1 cellular context compared by ENCODE assay signal in genomic region chr19:56121180-56122167, GRCh38.
TF ChIP-seq lines count a peak whose summit lies in the region.

ZNF787 (minus strand) TSS chr19:56121295; CDS start chr19:56103217, 18,078 bp downstream.

TF ChIP-seq in HepG2, 621 proteins besides CTCF, POLR2A, EP300 and RAD21 (continued from another document and continues in another):
- TF ChIP-seq DMTF1 (CRISPR knock-in tag; IDR thresholded peaks at IDR 0.05) (no peak), ZNF205 (CRISPR knock-in tag; IDR thresholded peaks at IDR 0.05) (0 out of 2 replicates have a peak, but pooled peaks have one; percentile 31), HMG20B (CRISPR knock-in tag; conservative IDR thresholded peaks at IDR 0.05) (no peak), ZNF337 (CRISPR knock-in tag; IDR thresholded peaks at IDR 0.05; ENCODE audit: borderline replicate concordance, low read depth) (no peak), NONO (IDR thresholded peaks at IDR 0.05) (no peak), NONO (CRISPR knock-in tag; conservative IDR thresholded peaks at IDR 0.05) (peak; percentile 50), ZNF446 (CRISPR knock-in tag; IDR thresholded peaks at IDR 0.05) (0 out of 2 replicates have a peak, but pooled peaks have one; percentile 17), PCBP2 (optimal IDR thresholded peaks at IDR 0.05; ENCODE audit: low read depth, low read length, poor library complexity, severe bottlenecking) (no peak), CBFB (CRISPR knock-in tag; IDR thresholded peaks at IDR 0.05) (no peak), ZNF768 (CRISPR knock-in tag; IDR thresholded peaks at IDR 0.05) (no peak), STAG1 (CRISPR knock-in tag; IDR thresholded peaks at IDR 0.05) (no peak), HNRNPLL (IDR thresholded peaks at IDR 0.05; ENCODE audit: low read depth, low read length, poor library complexity, severe bottlenecking) (peak; percentile 71), HNRNPK (IDR thresholded peaks at IDR 0.05; ENCODE audit: low read depth, low read length, poor library complexity, severe bottlenecking) (peak; percentile 91), NPAS2 (CRISPR knock-in tag; IDR thresholded peaks at IDR 0.05; ENCODE audit: borderline replicate concordance) (no peak), LCORL (IDR thresholded peaks at IDR 0.05) (no peak), LCORL (CRISPR knock-in tag; IDR thresholded peaks at IDR 0.05) (peak; percentile 55; the same call in 1 of the 2 replicates), MAFF (IDR thresholded peaks at IDR 0.05; ENCODE audit: low read depth, low read length) (no peak), SRY (CRISPR knock-in tag; IDR thresholded peaks at IDR 0.05) (no peak), CAMTA2 (CRISPR knock-in tag; IDR thresholded peaks at IDR 0.05; ENCODE audit: borderline replicate concordance) (no peak), ZNF672 (CRISPR knock-in tag; IDR thresholded peaks at IDR 0.05) (no peak), MBD4 (IDR thresholded peaks at IDR 0.05; ENCODE audit: borderline replicate concordance, low read length) (no peak), ZBTB46 (CRISPR knock-in tag; IDR thresholded peaks at IDR 0.05; ENCODE audit: borderline replicate concordance) (no peak), ZNF75D (CRISPR knock-in tag; IDR thresholded peaks at IDR 0.05; ENCODE audit: borderline replicate concordance) (no peak), MAZ (IDR thresholded peaks at IDR 0.05; ENCODE audit: borderline replicate concordance, low read depth, low read length) (peak; percentile 85), MAZ (CRISPR knock-in tag; IDR thresholded peaks at IDR 0.05; ENCODE audit: low read depth) (peak; percentile 60), ZFP36 (IDR thresholded peaks at IDR 0.05; ENCODE audit: borderline replicate concordance, low read depth, low read length, partially characterized antibody) (no peak), ZNF740 (CRISPR knock-in tag; IDR thresholded peaks at IDR 0.05) (peak; percentile 96), SP4 (CRISPR knock-in tag; IDR thresholded peaks at IDR 0.05) (peak; percentile 75; the same call in 1 of the 2 replicates), NFATC3 (CRISPR knock-in tag; IDR thresholded peaks at IDR 0.05) (no peak), PREB (CRISPR knock-in tag; IDR thresholded peaks at IDR 0.05) (no peak), ZBTB7A (CRISPR knock-in tag; IDR thresholded peaks at IDR 0.05) (no peak), ZNF569 (CRISPR knock-in tag; IDR thresholded peaks at IDR 0.05; ENCODE audit: borderline replicate concordance) (no peak), ZBTB39 (CRISPR knock-in tag; IDR thresholded peaks at IDR 0.05) (no peak), TEF (CRISPR knock-in tag; IDR thresholded peaks at IDR 0.05) (no peak), HDAC1 (CRISPR knock-in tag; IDR thresholded peaks at IDR 0.05) (peak; percentile 79), ZFP36L2 (CRISPR knock-in tag; IDR thresholded peaks at IDR 0.05) (no peak), TP53 (CRISPR knock-in tag; conservative IDR thresholded peaks at IDR 0.05) (no peak), HOXA3 (CRISPR knock-in tag; IDR thresholded peaks at IDR 0.05) (peak; percentile 67; the same call in 1 of the 2 replicates), MED8 (CRISPR knock-in tag; IDR thresholded peaks at IDR 0.05; ENCODE audit: insufficient replicate concordance) (peak; percentile 79), FOXC1 (CRISPR knock-in tag; IDR thresholded peaks at IDR 0.05; ENCODE audit: borderline replicate concordance) (peak; percentile 88), HMGXB4 (CRISPR knock-in tag; IDR thresholded peaks at IDR 0.05; ENCODE audit: borderline replicate concordance in 1 of 2, low read depth in 1 of 2) (peak; percentile 37 to 76; a peak in 3 of 4 replicates), ATF5 (CRISPR knock-in tag; IDR thresholded peaks at IDR 0.05; ENCODE audit: low read depth) (no peak), ZNF703 (CRISPR knock-in tag; IDR thresholded peaks at IDR 0.05; ENCODE audit: borderline replicate concordance) (no peak), SP140L (CRISPR knock-in tag; IDR thresholded peaks at IDR 0.05; ENCODE audit: borderline replicate concordance) (no peak), ARHGAP35 (CRISPR knock-in tag; IDR thresholded peaks at IDR 0.05; ENCODE audit: borderline replicate concordance) (no peak), KLF12 (CRISPR knock-in tag; IDR thresholded peaks at IDR 0.05; ENCODE audit: borderline replicate concordance) (peak; percentile 67; the same call in 1 of the 2 replicates), SALL1 (CRISPR knock-in tag; IDR thresholded peaks at IDR 0.05) (peak; percentile 76), ZXDC (CRISPR knock-in tag; IDR thresholded peaks at IDR 0.05) (no peak), GATAD2A (CRISPR knock-in tag; IDR thresholded peaks at IDR 0.05) (peak; percentile 32), ELF1 (CRISPR knock-in tag; IDR thresholded peaks at IDR 0.05) (peak; percentile 97), GPN1 (CRISPR knock-in tag; IDR thresholded peaks at IDR 0.05; ENCODE audit: borderline replicate concordance) (no peak), ZNF660 (CRISPR knock-in tag; IDR thresholded peaks at IDR 0.05; ENCODE audit: borderline replicate concordance, low read depth) (no peak), E2F1 (CRISPR knock-in tag; IDR thresholded peaks at IDR 0.05) (peak; percentile 0; the same call in 1 of the 2 replicates), MIER2 (CRISPR knock-in tag; IDR thresholded peaks at IDR 0.05) (no peak), KLF9 (CRISPR knock-in tag; IDR thresholded peaks at IDR 0.05; ENCODE audit: low read depth) (no peak; the same call in 1 of the 2 replicates), ARNT (IDR thresholded peaks at IDR 0.05) (no peak), ZNF570 (CRISPR knock-in tag; IDR thresholded peaks at IDR 0.05; ENCODE audit: borderline replicate concordance) (no peak), DMAP1 (CRISPR knock-in tag; IDR thresholded peaks at IDR 0.05) (no peak), YY1 (IDR thresholded peaks at IDR 0.05; ENCODE audit: insufficient read depth, insufficient replicate concordance, low read depth, low read length) (peak; percentile 65), ZFP90 (CRISPR knock-in tag; IDR thresholded peaks at IDR 0.05; ENCODE audit: borderline replicate concordance) (no peak; the same call in 1 of the 2 replicates), ZZZ3 (CRISPR knock-in tag; IDR thresholded peaks at IDR 0.05; ENCODE audit: borderline replicate concordance) (0 out of 2 replicates have a peak, but pooled peaks have one; percentile 57)
